Comparison of ENCODE assay signal across 9 cellular contexts in the genomic region with DNA sequence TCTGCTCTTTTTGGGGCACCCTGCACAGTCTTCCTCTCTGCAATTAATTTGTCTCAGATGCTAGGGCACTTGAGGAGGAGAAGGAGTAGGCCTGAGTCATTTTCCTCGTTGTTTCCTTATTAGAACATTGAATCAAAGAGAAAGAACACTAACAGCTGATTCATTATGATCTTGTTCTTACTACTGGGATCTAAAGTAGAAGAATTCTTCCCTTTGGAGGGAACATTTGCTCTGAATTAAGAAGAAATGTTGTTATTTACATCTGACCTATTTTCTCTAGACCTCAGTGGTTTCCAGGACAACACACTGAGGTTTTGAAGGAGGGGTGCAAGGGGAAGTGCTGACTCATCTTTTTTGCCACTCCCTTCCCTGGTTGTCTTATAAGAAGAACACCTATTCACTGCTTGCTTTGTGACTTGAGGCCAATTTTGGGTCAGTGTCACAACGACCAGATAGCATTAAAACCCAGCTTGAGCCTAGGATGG. TPM values are rescaled to one million over a fixed set of nuclear protein-coding genes. Genes with fewer than 3 reads are reported as not detected.
DNase-seq lines count a peak whose midpoint lies in the region; ATAC-seq, FAIRE-seq and TF ChIP-seq lines count a peak whose summit lies in the region.
"Had no signal": no experiment of that assay in that cellular context is flagged by ENCODE, and none has a peak within 500 bp of the region (broad histone marks: within the 10 kb centered on the region; RNA-seq: fewer than 3 reads in every experiment).

No MANE protein-coding gene starts in this region.

- FAIRE-seq in islet of Langerhans (lab: Jason Lieb, UNC): peak; percentile 21

- no peak overlapping the region for H3K4me3 ChIP-seq in DND-41 (ENCODE audit: low read depth in 1 of 2, low read length in 2 of 2)
- H3K4me3 ChIP-seq in neural progenitor cell: no peak overlapping the region

- peaks cover 38% of the 10 kb centered on the region for H3K4me1 Mint-ChIP-seq in activated T-helper 2 cell treated with anti-CD3 and anti-CD28 coated beads, Interferon-gamma antibody, Interleukin-2, Interleukin-4, amounts not matched to agents 10 μg/mL and 5 μg/mL and 100 μg/mL, durations not matched to agents 14 hours and 24 hours and 36 hours (ENCODE audit: low read depth)
- peaks cover 5% of the 10 kb centered on the region for H3K4me1 Mint-ChIP-seq in neural progenitor cell

- H3K4me2 ChIP-seq in DND-41 (ENCODE audit: insufficient read depth, low read length) (no peak overlapping the region), neural progenitor cell (no peak overlapping the region)

- no peaks in the 10 kb centered on the region for H3K27me3 Mint-ChIP-seq in activated T-helper 2 cell treated with anti-CD3 and anti-CD28 coated beads, Interferon-gamma antibody, Interleukin-2, Interleukin-4, amounts not matched to agents 10 μg/mL and 5 μg/mL and 100 μg/mL, durations not matched to agents 14 hours and 24 hours and 36 hours (ENCODE audit: low read depth)
- peaks cover 2% of the 10 kb centered on the region for H3K27me3 Mint-ChIP-seq in neural progenitor cell (ENCODE audit: insufficient read depth, low read depth)

- ATAC-seq in DND-41 (ENCODE audit: insufficient read depth, low read depth): peak; percentile 79
- peak; percentile 72 for ATAC-seq in HG03442 (IDR thresholded peaks at IDR 0.05; ENCODE audit: unreplicated experiment)
- no peak for ATAC-seq in GM19455 (IDR thresholded peaks at IDR 0.05; ENCODE audit: unreplicated experiment)
- no peak for ATAC-seq in HG02884 (IDR thresholded peaks at IDR 0.05; ENCODE audit: unreplicated experiment)

- peaks cover 83% of the 10 kb centered on the region for H3K36me3 Mint-ChIP-seq in activated T-helper 2 cell treated with anti-CD3 and anti-CD28 coated beads, Interferon-gamma antibody, Interleukin-2, Interleukin-4, amounts not matched to agents 10 μg/mL and 5 μg/mL and 100 μg/mL, durations not matched to agents 14 hours and 24 hours and 36 hours (ENCODE audit: low read depth)
- H3K36me3 Mint-ChIP-seq in neural progenitor cell: no peaks in the 10 kb centered on the region

- H3K9me3 ChIP-seq in DND-41 (ENCODE audit: insufficient read depth, low read length, severe bottlenecking): no peaks in the 10 kb centered on the region
- no peaks in the 10 kb centered on the region for H3K9me3 ChIP-seq in neural progenitor cell (ENCODE audit: low read depth)

- H2AFZ ChIP-seq in DND-41 (ENCODE audit: low read depth, low read length) (no peak overlapping the region), neural progenitor cell (replicated peaks) (no peak overlapping the region)

- H3K9me3 Mint-ChIP-seq in activated T-helper 2 cell treated with anti-CD3 and anti-CD28 coated beads, Interferon-gamma antibody, Interleukin-2, Interleukin-4, amounts not matched to agents 10 μg/mL and 5 μg/mL and 100 μg/mL, durations not matched to agents 14 hours and 24 hours and 36 hours: no peaks in the 10 kb centered on the region
- H3K9me3 Mint-ChIP-seq in neural progenitor cell: peaks cover 2% of the 10 kb centered on the region

- H3K36me3 ChIP-seq in DND-41 (ENCODE audit: insufficient read depth, low read length) (no peaks in the 10 kb centered on the region), neural progenitor cell (no peaks in the 10 kb centered on the region)

- peak; percentile 32 for DNase-seq in DND-41
- DNase-seq in activated T-helper 2 cell treated with anti-CD3 and anti-CD28 coated beads, Interferon-gamma antibody, Interleukin-2, Interleukin-4, amounts not matched to agents 10 μg/mL and 5 μg/mL and 100 μg/mL, durations not matched to agents 14 hours and 24 hours and 36 hours (ENCODE audit: low spot score): no peak
- DNase-seq in neural progenitor cell (ENCODE audit: low spot score): no peak
- DNase-seq in SW480 (ENCODE audit: low spot score): no peak
- DNase-seq: NCI-H2107 had no signal

- H4K20me1 ChIP-seq in DND-41 (ENCODE audit: insufficient read depth, low read length): no peaks in the 10 kb centered on the region
- no peaks in the 10 kb centered on the region for H4K20me1 ChIP-seq in neural progenitor cell (ENCODE audit: low read depth)

- no peak for TF ChIP-seq CTCF in DND-41 (IDR thresholded peaks at IDR 0.05; ENCODE audit: borderline replicate concordance, extremely low read depth, low read length, poor library complexity, severe bottlenecking)
- TF ChIP-seq CTCF in neural progenitor cell (IDR thresholded peaks at IDR 0.05): no peak

- peaks cover 15% of the 10 kb centered on the region for H3K4me1 ChIP-seq in DND-41 (ENCODE audit: insufficient read depth, low read length)
- no peaks in the 10 kb centered on the region for H3K4me1 ChIP-seq in neural progenitor cell

- H3K27ac ChIP-seq in DND-41 (ENCODE audit: low read length) (no peak overlapping the region), neural progenitor cell (no peak overlapping the region)

- H3K79me2 ChIP-seq in DND-41 (ENCODE audit: insufficient read depth, low read length) (no peaks in the 10 kb centered on the region), neural progenitor cell (ENCODE audit: low read depth) (no peaks in the 10 kb centered on the region)

- no peaks in the 10 kb centered on the region for H3F3A ChIP-seq in neural progenitor cell (ENCODE audit: low read depth)

- H3K27me3 ChIP-seq in DND-41 (ENCODE audit: insufficient read depth, low read length, poor library complexity) (no peaks in the 10 kb centered on the region), neural progenitor cell (no peaks in the 10 kb centered on the region)

- H3K4me3 Mint-ChIP-seq in activated T-helper 2 cell treated with anti-CD3 and anti-CD28 coated beads, Interferon-gamma antibody, Interleukin-2, Interleukin-4, amounts not matched to agents 10 μg/mL and 5 μg/mL and 100 μg/mL, durations not matched to agents 14 hours and 24 hours and 36 hours (ENCODE audit: low read depth): peak overlapping the region; percentile 31
- H3K4me3 Mint-ChIP-seq in neural progenitor cell: no peak overlapping the region

- intact Hi-C loops in activated T-helper 2 cell treated with anti-CD3 and anti-CD28 coated beads, Interferon-gamma antibody, Interleukin-2, Interleukin-4, amounts not matched to agents 10 μg/mL and 5 μg/mL and 100 μg/mL, durations not matched to agents 14 hours and 24 hours and 36 hours (cut with micrococcal nuclease): loop anchor here (2.0 kb wide), 1 partner anchor 15 kb away; no protein-coding TSS in a partner anchor

- H3K27ac Mint-ChIP-seq in activated T-helper 2 cell treated with anti-CD3 and anti-CD28 coated beads, Interferon-gamma antibody, Interleukin-2, Interleukin-4, amounts not matched to agents 10 μg/mL and 5 μg/mL and 100 μg/mL, durations not matched to agents 14 hours and 24 hours and 36 hours: peak overlapping the region; percentile 19
- no peak overlapping the region for H3K27ac Mint-ChIP-seq in neural progenitor cell

- H3K9ac ChIP-seq in DND-41 (ENCODE audit: low read depth, low read length) (no peak overlapping the region), neural progenitor cell (no peak overlapping the region)

RNA-seq across cellular contexts. Expression of gene STAT1, which starts 24.3 kb away (rescaled TPM):
- total RNA-seq in activated T-helper 2 cell treated with anti-CD3 and anti-CD28 coated beads, Interferon-gamma antibody, Interleukin-2, Interleukin-4, amounts not matched to agents 10 μg/mL and 5 μg/mL and 100 μg/mL, durations not matched to agents 14 hours and 24 hours and 36 hours: 135 and 139 TPM in 2 replicates
- total RNA-seq in neural progenitor cell (ENCODE audit: low replicate concordance): 52.5 and 61.7 TPM in 2 replicates

Comparison
In these comparisons a context has a peak if more than half of its experiments do, and no peak if none do; other contexts are left out.
1. ATAC-seq: peak in DND-41 (single experiment) and HG03442 (single experiment); none in GM19455 (single experiment) and HG02884 (single experiment).